In the genomic region with DNA sequence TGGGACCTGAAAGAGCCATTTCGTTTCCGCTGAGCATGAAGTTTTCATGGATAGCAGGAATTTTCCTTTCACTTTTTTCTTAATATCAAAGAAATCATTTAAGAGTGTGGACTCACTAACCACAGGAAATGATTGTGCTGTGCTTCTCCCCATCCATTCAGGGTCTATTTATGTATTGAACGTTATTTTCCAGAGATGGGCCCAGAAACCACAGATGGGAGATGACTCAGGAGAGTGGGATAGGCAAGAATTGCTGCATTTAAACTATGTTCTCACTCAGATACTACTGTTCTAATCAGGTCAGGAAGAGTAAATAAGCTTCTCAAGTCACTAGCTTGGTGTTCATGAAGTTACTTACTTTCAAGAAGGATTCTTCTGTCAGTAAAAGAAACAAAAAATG, we compare ENCODE assay signal across 27 cellular contexts.
A peak's percentile ranks its signal among the peaks of the same experiment; 100 is the strongest.
DNase-seq lines count a peak whose midpoint lies in the region; ATAC-seq and TF ChIP-seq lines count a peak whose summit lies in the region.
"Had no signal": no experiment of that assay in that cellular context is flagged by ENCODE, and none has a peak within 500 bp of the region (broad histone marks: within the 10 kb centered on the region; RNA-seq: fewer than 3 reads in every experiment).

No MANE protein-coding gene starts in this region.

- no peak overlapping the region for H2BK5ac ChIP-seq in mesenchymal stem cell (ENCODE audit: low read depth, low read length, poor library complexity, severe bottlenecking)

- TF ChIP-seq CTCF in AG10803 (conservative IDR thresholded peaks at IDR 0.05; ENCODE audit: low read length): no peak
- TF ChIP-seq CTCF in brain microvascular endothelial cell (IDR thresholded peaks at IDR 0.05; ENCODE audit: low read depth, low read length, missing control alignments): no peak

- intact Hi-C loops in naive thymus-derived CD4-positive, alpha-beta T cell (cut with micrococcal nuclease): no loop called here

- H2BK120ac ChIP-seq in mesenchymal stem cell (ENCODE audit: low read depth, low read length): no peak overlapping the region

- H4K8ac ChIP-seq in mesenchymal stem cell (ENCODE audit: low read length): no peak overlapping the region

- in situ Hi-C loops in brain microvascular endothelial cell (cut with HindIII; ENCODE audit: low pct_ligation_motif_present, low sequenced_read_pairs): no loop called here

- H3K4me1 ChIP-seq in mesenchymal stem cell (ENCODE audit: control insufficient read depth, insufficient read depth, low read depth, low read length): no peaks in the 10 kb centered on the region
- no peaks in the 10 kb centered on the region for H3K4me1 ChIP-seq in naive thymus-derived CD4-positive, alpha-beta T cell (ENCODE audit: control insufficient read depth in 2 of 2, insufficient read depth in 2 of 2, low read length in 2 of 2)
- H3K4me1 ChIP-seq: ascending aorta, foreskin keratinocyte, SJCRH30, stomach, upper lobe of right lung had no signal

- no peak overlapping the region for H3K27ac Mint-ChIP-seq in naive thymus-derived CD4-positive, alpha-beta T cell
- H3K27ac Mint-ChIP-seq: activated CD4-positive, alpha-beta memory T cell treated with anti-CD3 and anti-CD28 coated beads for 36 hours; endodermal cell; nephron progenitor cell; WTC11 had no signal

- H2AFZ ChIP-seq in mesenchymal stem cell (ENCODE audit: low read depth, low read length): no peak overlapping the region

- no peaks in the 10 kb centered on the region for H3K36me3 Mint-ChIP-seq in naive thymus-derived CD4-positive, alpha-beta T cell
- H3K36me3 Mint-ChIP-seq: activated CD4-positive, alpha-beta memory T cell treated with anti-CD3 and anti-CD28 coated beads for 36 hours; WTC11 had no signal

- no peak overlapping the region for H3K4me2 ChIP-seq in mesenchymal stem cell (ENCODE audit: low read length, poor library complexity, severe bottlenecking)

- ATAC-seq in naive thymus-derived CD4-positive, alpha-beta T cell: no peak
- ATAC-seq: foreskin keratinocyte, upper lobe of right lung, WTC11 had no signal

- H3K4me3 ChIP-seq in AG10803 (ENCODE audit: low read length): no peak overlapping the region
- no peak overlapping the region for H3K4me3 ChIP-seq in brain microvascular endothelial cell (ENCODE audit: low read depth, low read length)
- peak overlapping the region in 1 of 2 experiments; percentile 40 for H3K4me3 ChIP-seq in mesenchymal stem cell (ENCODE audit: insufficient read depth in 1 of 2, low read depth in 1 of 2, low read length in 2 of 2)
- no peak overlapping the region for H3K4me3 ChIP-seq in naive thymus-derived CD4-positive, alpha-beta T cell (ENCODE audit: low read length)
- H3K4me3 ChIP-seq: ascending aorta, SJCRH30, stomach, upper lobe of right lung had no signal

- H4K91ac ChIP-seq in mesenchymal stem cell (ENCODE audit: low read length): no peak overlapping the region

- POLR2A ChIA-PET in naive thymus-derived CD4-positive, alpha-beta T cell (lab: Charles Lee): no interaction called here

- H2BK15ac ChIP-seq in mesenchymal stem cell (ENCODE audit: low read depth, poor library complexity, severe bottlenecking): no peak overlapping the region

- no peak overlapping the region for H3K23ac ChIP-seq in mesenchymal stem cell (ENCODE audit: low read length in 2 of 2)

- no peak overlapping the region for H3K14ac ChIP-seq in mesenchymal stem cell (ENCODE audit: low read length in 2 of 2)

- no peaks in the 10 kb centered on the region for H3K27me3 Mint-ChIP-seq in naive thymus-derived CD4-positive, alpha-beta T cell
- H3K27me3 Mint-ChIP-seq: activated CD4-positive, alpha-beta memory T cell treated with anti-CD3 and anti-CD28 coated beads for 36 hours had no signal

- DNase-seq in AG10803 (ENCODE audit: low read depth) (peak; percentile 57), HS-5 (ENCODE audit: low read depth) (peak; percentile 68), brain microvascular endothelial cell (peak; percentile 88), mesenchymal stem cell (peak; percentile 78), AML-193 (lab: John Stamatoyannopoulos, UW) (no peak), islet precursor cell (no peak)
- DNase-seq in naive thymus-derived CD4-positive, alpha-beta T cell: no peak
- DNase-seq in stimulated activated CD8-positive, alpha-beta memory T cell treated with anti-CD3 and anti-CD28 coated beads, Interleukin-4, amount 100 ng/mL, for 48 hours: no peak
- DNase-seq: ACHN; activated CD4-positive, alpha-beta memory T cell treated with anti-CD3 and anti-CD28 coated beads for 36 hours; activated naive CD4-positive, alpha-beta T cell treated with Interleukin-2 at 50 U/mL for 16 hours; activated T-cell treated with anti-CD3 and anti-CD28 coated beads for 4 hours; DND-41; endodermal cell; NCI-H1436 treated with DMSO at 0.1 percent for 48 hours; NCI-H2171 treated with DMSO at 0.1 percent for 48 hours; nephron progenitor cell; OCI-M1; SJCRH30; small intestine; stimulated activated CD4-positive, alpha-beta T cell treated with anti-CD3 and anti-CD28 coated beads, Interleukin-4, amount 100 ng/mL, for 1 hour; stomach; T-helper 2 cell; upper lobe of right lung had no signal

- H3K27me3 ChIP-seq in brain microvascular endothelial cell (replicated peaks) (no peaks in the 10 kb centered on the region), mesenchymal stem cell (ENCODE audit: control insufficient read depth in 1 of 2, insufficient read depth in 1 of 2, low read length in 2 of 2) (no peaks in the 10 kb centered on the region)
- no peaks in the 10 kb centered on the region for H3K27me3 ChIP-seq in naive thymus-derived CD4-positive, alpha-beta T cell (ENCODE audit: control insufficient read depth in 2 of 2, insufficient read depth in 2 of 2, low read length in 2 of 2)
- H3K27me3 ChIP-seq: ascending aorta, foreskin keratinocyte, SJCRH30, stomach, upper lobe of right lung had no signal

- CTCF ChIA-PET in naive thymus-derived CD4-positive, alpha-beta T cell (lab: Charles Lee): no interaction called here

- no peaks in the 10 kb centered on the region for H3K9me3 ChIP-seq in mesenchymal stem cell (ENCODE audit: control insufficient read depth, low read length)
- H3K9me3 ChIP-seq in naive thymus-derived CD4-positive, alpha-beta T cell (ENCODE audit: control insufficient read depth in 2 of 3, low read length in 3 of 3): no peaks in the 10 kb centered on the region
- H3K9me3 ChIP-seq: ascending aorta, SJCRH30, stomach, upper lobe of right lung had no signal

- peaks cover 0 to 4% (median 2%) of the 10 kb centered on the region in 11 donors for H3K9me3 Mint-ChIP-seq in naive thymus-derived CD4-positive, alpha-beta T cell
- H3K9me3 Mint-ChIP-seq: endodermal cell, nephron progenitor cell had no signal

- no peak overlapping the region for H3K27ac ChIP-seq in brain microvascular endothelial cell
- no peak overlapping the region for H3K27ac ChIP-seq in mesenchymal stem cell (ENCODE audit: low read length, poor library complexity, severe bottlenecking)
- no peak overlapping the region for H3K27ac ChIP-seq in naive thymus-derived CD4-positive, alpha-beta T cell (ENCODE audit: low read depth, low read length)
- H3K27ac ChIP-seq: ascending aorta, foreskin keratinocyte, SJCRH30, stomach, upper lobe of right lung had no signal

- no peak overlapping the region for H3K4ac ChIP-seq in mesenchymal stem cell (ENCODE audit: low read depth in 1 of 2, low read length in 2 of 2)

- H3K36me3 ChIP-seq in brain microvascular endothelial cell (replicated peaks) (no peaks in the 10 kb centered on the region), mesenchymal stem cell (ENCODE audit: control insufficient read depth in 1 of 2, insufficient read depth in 2 of 2, low read depth in 1 of 2, low read length in 2 of 2) (no peaks in the 10 kb centered on the region)
- no peaks in the 10 kb centered on the region for H3K36me3 ChIP-seq in naive thymus-derived CD4-positive, alpha-beta T cell (ENCODE audit: control insufficient read depth in 2 of 3, insufficient read depth in 3 of 3, low read length in 3 of 3)
- H3K36me3 ChIP-seq: ascending aorta, SJCRH30, stomach, upper lobe of right lung had no signal

- H2AK5ac ChIP-seq in mesenchymal stem cell (ENCODE audit: low read length, severe bottlenecking): no peak overlapping the region

- H3K9ac ChIP-seq in mesenchymal stem cell (ENCODE audit: low read length): peak overlapping the region; percentile 59

- H3K4me1 Mint-ChIP-seq in naive thymus-derived CD4-positive, alpha-beta T cell: no peaks in the 10 kb centered on the region
- H3K4me1 Mint-ChIP-seq: endodermal cell, nephron progenitor cell had no signal

- H3K79me1 ChIP-seq in mesenchymal stem cell (replicated peaks; ENCODE audit: low read length, poor library complexity, severe bottlenecking): no peaks in the 10 kb centered on the region

- no peak overlapping the region for H3K4me3 Mint-ChIP-seq in naive thymus-derived CD4-positive, alpha-beta T cell
- H3K4me3 Mint-ChIP-seq: activated CD4-positive, alpha-beta memory T cell treated with anti-CD3 and anti-CD28 coated beads for 36 hours; endodermal cell; nephron progenitor cell; WTC11 had no signal

- H2BK12ac ChIP-seq in mesenchymal stem cell (ENCODE audit: low read length in 2 of 2): no peak overlapping the region

- WGBS in mesenchymal stem cell: no CpG with 5 or more reads among the region's 3 CpGs

- no peak overlapping the region for H3K18ac ChIP-seq in mesenchymal stem cell (ENCODE audit: low read depth in 1 of 2, low read length in 2 of 2)

Comparison
In these comparisons a context has a peak if more than half of its experiments do, and no peak if none do; other contexts are left out.
1. DNase-seq: peak in AG10803 (single experiment), HS-5 (single experiment), brain microvascular endothelial cell (single experiment) and mesenchymal stem cell (single experiment); none in naive thymus-derived CD4-positive, alpha-beta T cell (0 of 9), AML-193 (0 of 2), stimulated activated CD8-positive, alpha-beta memory T cell treated with anti-CD3 and anti-CD28 coated beads, Interleukin-4, amount 100 ng/mL, for 48 hours (single experiment) and islet precursor cell (single experiment).